Comparison of ENCODE assay signal across 28 cellular contexts in genomic region chr18:56517761-56518160, GRCh38.
"Had no signal": no experiment of that assay in that cellular context is flagged by ENCODE, and none has a peak within 500 bp of the region (broad histone marks: within the 10 kb centered on the region; RNA-seq: fewer than 3 reads in every experiment).

No MANE protein-coding gene starts in this region.

- H3K36me3 ChIP-seq: neural progenitor cell, pancreas, prostate gland, right atrium auricular region, spleen, stomach, suprapubic skin, tibial artery, transverse colon, upper lobe of right lung, vagina had no signal

- H2AFZ ChIP-seq: neural progenitor cell had no signal

- DNase-seq: naive B cell; naive thymus-derived CD8-positive, alpha-beta T cell; occipital lobe; pancreas; retina; spleen; stimulated activated CD4-positive, alpha-beta T cell treated with anti-CD3 and anti-CD28 coated beads, Interleukin-12 subunit alpha, Interleukin-12 subunit beta, amount 100 ng/mL, for 4 hours; stimulated activated CD4-positive, alpha-beta T cell treated with anti-CD3 and anti-CD28 coated beads, Interleukin-1b, Interleukin-23, amount 100 ng/mL, for 48 hours; stimulated activated CD4-positive, alpha-beta T cell treated with anti-CD3 and anti-CD28 coated beads, Interleukin-4, amount 100 ng/mL, for 1 hour; stimulated activated CD4-positive, alpha-beta T cell treated with anti-CD3 and anti-CD28 coated beads, Interleukin-4, amount 100 ng/mL, for 4 hours; stimulated activated CD8-positive, alpha-beta memory T cell treated with anti-CD3 and anti-CD28 coated beads, Interleukin-4, amount 100 ng/mL, for 48 hours; stimulated activated naive B cell treated with anti-CD40 and anti-IgM and Interleukin-4, amounts not matched to agents 10 μg/mL and 1 μg/mL and 100 μg/mL, for 72 hours; stimulated activated naive CD4-positive, alpha-beta T cell treated with Interleukin-2 at 50 U/mL for 16 hours; stomach; substantia nigra; testis; tibial artery; transverse colon; upper lobe of right lung had no signal

- H3K4me1 ChIP-seq: neural progenitor cell, pancreas, prostate gland, right atrium auricular region, spleen, stomach, suprapubic skin, testis, tibial artery, transverse colon, upper lobe of right lung, vagina had no signal

- H3K9ac ChIP-seq: neural progenitor cell had no signal

- H3K9me3 ChIP-seq: pancreas, prostate gland, right atrium auricular region, spleen, stomach, suprapubic skin, testis, tibial artery, transverse colon, upper lobe of right lung, vagina had no signal

- ATAC-seq: naive thymus-derived CD8-positive, alpha-beta T cell; natural killer cell treated with Interleukin-12 subunit alpha and Interleukin-12 subunit beta and Interleukin-15 and Interleukin-18, amount 100 ng/mL, for 72 hours; pancreas; sciatic nerve; stimulated activated naive B cell treated with anti-CD40 and anti-IgM and Interleukin-4, amounts not matched to agents 10 μg/mL and 1 μg/mL and 100 μg/mL, for 72 hours; upper lobe of right lung had no signal

- H3K27me3 ChIP-seq: neural progenitor cell, pancreas, right atrium auricular region, spleen, stomach, suprapubic skin, testis, tibial artery, transverse colon, upper lobe of right lung, vagina had no signal

- H3K4me2 ChIP-seq: neural progenitor cell, smooth muscle cell had no signal

- H3K27ac ChIP-seq: neural progenitor cell, pancreas, prostate gland, right atrium auricular region, skin epidermis, spleen, stomach, suprapubic skin, testis, tibial artery, transverse colon, upper lobe of right lung, vagina had no signal

- H3K4me3 ChIP-seq: neural progenitor cell, pancreas, prostate gland, right atrium auricular region, skin epidermis, smooth muscle cell, spleen, stomach, suprapubic skin, testis, tibial artery, transverse colon, upper lobe of right lung, vagina had no signal
